12 cellular contexts compared by ENCODE assay signal in genomic region chr20:41694796-41695195, GRCh38.
A peak's percentile ranks its signal among the peaks of the same experiment; 100 is the strongest.
DNase-seq lines count a peak whose midpoint lies in the region; ATAC-seq and TF ChIP-seq lines count a peak whose summit lies in the region.
"Had no signal": no experiment of that assay in that cellular context is flagged by ENCODE, and none has a peak within 500 bp of the region (broad histone marks: within the 10 kb centered on the region; RNA-seq: fewer than 3 reads in every experiment).

No MANE protein-coding gene starts in this region.

- H3K4me1 ChIP-seq in Karpas-422 (ENCODE audit: low read length) (peaks cover 18% of the 10 kb centered on the region), gastrocnemius medialis (peaks cover 10 to 15% of the 10 kb centered on the region in 2 donors), ovary (ENCODE audit: insufficient read depth) (no peaks in the 10 kb centered on the region)

- peaks cover 10% of the 10 kb centered on the region for H3K36me3 Mint-ChIP-seq in activated T-cell treated with anti-CD3 and anti-CD28 coated beads, Interleukin-2, amount 50 U/mL, for 24 hours (ENCODE audit: low read depth)
- peaks cover 4% of the 10 kb centered on the region in 2 donors for H3K36me3 Mint-ChIP-seq in activated T-cell treated with anti-CD3 and anti-CD28 coated beads, Interleukin-2, amount 50 U/mL, for 72 hours (ENCODE audit: insufficient read depth in 2 of 2)
- H3K36me3 Mint-ChIP-seq in activated T-helper 17 cell treated with anti-CD3 and anti-CD28 coated beads, Interleukin-2, amount 50 U/mL, for 72 hours (ENCODE audit: low read depth): no peaks in the 10 kb centered on the region
- peaks cover 3% of the 10 kb centered on the region for H3K36me3 Mint-ChIP-seq in activated T-helper 2 cell treated with anti-CD3 and anti-CD28 coated beads, Interferon-gamma antibody, Interleukin-2, Interleukin-4, amounts not matched to agents 10 μg/mL and 5 μg/mL and 100 μg/mL, durations not matched to agents 14 hours and 24 hours and 36 hours (ENCODE audit: low read depth)
- H3K36me3 Mint-ChIP-seq: mesothelial cell of epicardium had no signal

- no peak for TF ChIP-seq CTCF in gastrocnemius medialis (IDR thresholded peaks at IDR 0.05 in 4 of 5, conservative IDR thresholded peaks at IDR 0.05 in 1 of 5)
- TF ChIP-seq CTCF in ovary (IDR thresholded peaks at IDR 0.05): no peak

- H3K36me3 ChIP-seq in Karpas-422 (ENCODE audit: insufficient read depth, low read length) (no peaks in the 10 kb centered on the region), gastrocnemius medialis (no peaks in the 10 kb centered on the region), ovary (no peaks in the 10 kb centered on the region)

- peaks cover 17% of the 10 kb centered on the region for H3K4me1 Mint-ChIP-seq in activated T-cell treated with anti-CD3 and anti-CD28 coated beads, Interleukin-2, amount 50 U/mL, for 24 hours (ENCODE audit: low read depth)
- H3K4me1 Mint-ChIP-seq in activated T-cell treated with anti-CD3 and anti-CD28 coated beads, Interleukin-2, amount 50 U/mL, for 72 hours (ENCODE audit: low read depth): peaks cover 13% of the 10 kb centered on the region
- peaks cover 11% of the 10 kb centered on the region for H3K4me1 Mint-ChIP-seq in activated T-helper 17 cell treated with anti-CD3 and anti-CD28 coated beads, Interleukin-2, amount 50 U/mL, for 72 hours
- H3K4me1 Mint-ChIP-seq in activated T-helper 2 cell treated with anti-CD3 and anti-CD28 coated beads, Interferon-gamma antibody, Interleukin-2, Interleukin-4, amounts not matched to agents 10 μg/mL and 5 μg/mL and 100 μg/mL, durations not matched to agents 14 hours and 24 hours and 36 hours (ENCODE audit: low read depth): peaks cover 18% of the 10 kb centered on the region

- H3K79me2 ChIP-seq in Karpas-422 (ENCODE audit: low read length): no peaks in the 10 kb centered on the region

- ATAC-seq in activated T-cell treated with anti-CD3 and anti-CD28 coated beads, Interleukin-2, amount 50 U/mL, for 72 hours (replicated peaks in 1 of 2): no peak
- ATAC-seq in activated T-helper 17 cell treated with anti-CD3 and anti-CD28 coated beads, Interleukin-2, amount 50 U/mL, for 72 hours (replicated peaks): no peak
- ATAC-seq in gastrocnemius medialis: no peak

- H4K20me1 ChIP-seq in Karpas-422 (ENCODE audit: insufficient read depth, low read depth, low read length): no peaks in the 10 kb centered on the region

- no peaks in the 10 kb centered on the region for H3K9me2 ChIP-seq in Karpas-422 (replicated peaks; ENCODE audit: insufficient read depth, low read length)

- H3K4me3 ChIP-seq in Karpas-422 (ENCODE audit: low read length): peak overlapping the region; percentile 88
- H3K4me3 ChIP-seq in gastrocnemius medialis: peak overlapping the region in 1 of 4 donors; percentile 77
- H3K4me3 ChIP-seq in ovary: no peak overlapping the region

- no peak for TF ChIP-seq POLR2A in gastrocnemius medialis (IDR thresholded peaks at IDR 0.05)
- no peak for TF ChIP-seq POLR2A in ovary (IDR thresholded peaks at IDR 0.05)

- H3K9ac ChIP-seq in Karpas-422 (ENCODE audit: low read length): peak overlapping the region; percentile 88

- H3K27ac ChIP-seq in Karpas-422 (ENCODE audit: low read length): no peak overlapping the region
- H3K27ac ChIP-seq in gastrocnemius medialis: peak overlapping the region; percentile 83 to 97 (median 91)
- H3K27ac ChIP-seq in ovary: no peak overlapping the region

- intact Hi-C loops in gastrocnemius medialis (cut with DNase I; ENCODE audit: low total_unique reads): loop anchor here (5.0 to 10.0 kb wide), 5 partner anchors 182 to 670 kb away; partner anchors contain the start of genes TOP1 and ZHX3
- intact Hi-C loops in ovary (cut with DNase I): loop anchor here in 1 of 4 donors (10.0 kb wide), 1 partner anchor 340 kb away; no protein-coding TSS in a partner anchor
- intact Hi-C loops in activated T-helper 2 cell treated with anti-CD3 and anti-CD28 coated beads, Interferon-gamma antibody, Interleukin-2, Interleukin-4, amounts not matched to agents 10 μg/mL and 5 μg/mL and 100 μg/mL, durations not matched to agents 14 hours and 24 hours and 36 hours (cut with micrococcal nuclease): loop anchor here (10.0 kb wide), 1 partner anchor 560 kb away; the partner anchor contains the start of gene PLCG1

- peak overlapping the region; percentile 78 for H3K4me2 ChIP-seq in Karpas-422 (ENCODE audit: low read depth, low read length, poor library complexity, severe bottlenecking)

- in situ Hi-C loops in gastrocnemius medialis (cut with MboI; ENCODE audit: low sequenced_read_pairs in 4 of 4): loop anchor here in 1 of 4 donors (10.0 kb wide), 1 partner anchor 350 kb away; the partner anchor contains the start of gene LPIN3

- H3K27me3 Mint-ChIP-seq in activated T-cell treated with anti-CD3 and anti-CD28 coated beads, Interleukin-2, amount 50 U/mL, for 24 hours: peaks cover 3% of the 10 kb centered on the region
- H3K27me3 Mint-ChIP-seq in activated T-cell treated with anti-CD3 and anti-CD28 coated beads, Interleukin-2, amount 50 U/mL, for 72 hours (ENCODE audit: low read depth): no peaks in the 10 kb centered on the region
- H3K27me3 Mint-ChIP-seq in activated T-helper 17 cell treated with anti-CD3 and anti-CD28 coated beads, Interleukin-2, amount 50 U/mL, for 72 hours: peaks cover 3% of the 10 kb centered on the region
- H3K27me3 Mint-ChIP-seq in activated T-helper 2 cell treated with anti-CD3 and anti-CD28 coated beads, Interferon-gamma antibody, Interleukin-2, Interleukin-4, amounts not matched to agents 10 μg/mL and 5 μg/mL and 100 μg/mL, durations not matched to agents 14 hours and 24 hours and 36 hours (ENCODE audit: low read depth): peaks cover 5% of the 10 kb centered on the region

- no peak for TF ChIP-seq EP300 in ovary (IDR thresholded peaks at IDR 0.05)

- no peaks in the 10 kb centered on the region for H3K9me3 ChIP-seq in Karpas-422 (ENCODE audit: low read length)
- no peaks in the 10 kb centered on the region for H3K9me3 ChIP-seq in gastrocnemius medialis
- no peaks in the 10 kb centered on the region for H3K9me3 ChIP-seq in ovary

- H3K27me3 ChIP-seq in Karpas-422 (ENCODE audit: low read length) (no peaks in the 10 kb centered on the region), gastrocnemius medialis (no peaks in the 10 kb centered on the region), ovary (no peaks in the 10 kb centered on the region)

- 89 to 95% (median 94%) methylated on average over 2 of the region's 2 CpGs for WGBS in ovary, 3 donors

- H2AFZ ChIP-seq in Karpas-422 (ENCODE audit: low read length): peak overlapping the region; percentile 21; the same call in 1 of the 2 replicates

- DNase-seq in activated T-cell treated with anti-CD3 and anti-CD28 coated beads, Interleukin-2, amount 50 U/mL, for 24 hours: no peak
- DNase-seq in activated T-cell treated with anti-CD3 and anti-CD28 coated beads, Interleukin-2, amount 50 U/mL, for 72 hours: no peak
- DNase-seq in Karpas-422: no peak
- no peak for DNase-seq in gastrocnemius medialis
- no peak for DNase-seq in NCI-H1105 (lab: John Stamatoyannopoulos, UW)
- DNase-seq in ovary: no peak
- DNase-seq in activated T-helper 2 cell treated with anti-CD3 and anti-CD28 coated beads, Interferon-gamma antibody, Interleukin-2, Interleukin-4, amounts not matched to agents 10 μg/mL and 5 μg/mL and 100 μg/mL, durations not matched to agents 14 hours and 24 hours and 36 hours (ENCODE audit: low spot score): no peak
- DNase-seq: effector CD4-positive, alpha-beta T cell; NCI-H748 treated with DMSO at 0.1 percent for 48 hours had no signal

- no peaks in the 10 kb centered on the region for H3K9me3 Mint-ChIP-seq in activated T-cell treated with anti-CD3 and anti-CD28 coated beads, Interleukin-2, amount 50 U/mL, for 24 hours
- H3K9me3 Mint-ChIP-seq in activated T-cell treated with anti-CD3 and anti-CD28 coated beads, Interleukin-2, amount 50 U/mL, for 72 hours: no peaks in the 10 kb centered on the region
- peaks cover 3% of the 10 kb centered on the region for H3K9me3 Mint-ChIP-seq in activated T-helper 17 cell treated with anti-CD3 and anti-CD28 coated beads, Interleukin-2, amount 50 U/mL, for 72 hours
- H3K9me3 Mint-ChIP-seq in activated T-helper 2 cell treated with anti-CD3 and anti-CD28 coated beads, Interferon-gamma antibody, Interleukin-2, Interleukin-4, amounts not matched to agents 10 μg/mL and 5 μg/mL and 100 μg/mL, durations not matched to agents 14 hours and 24 hours and 36 hours: no peaks in the 10 kb centered on the region
- H3K9me3 Mint-ChIP-seq: activated T-helper 1 cell treated with anti-CD3 and anti-CD28 coated beads, Interleukin-12 subunit alpha, Interleukin-12 subunit beta, Interleukin-2, Interleukin-4 antibody, amounts not matched to agents 30 ng/mL and 10 ng/mL and 1 ng/mL, durations not matched to agents 14 hours and 24 hours and 36 hours; mesothelial cell of epicardium had no signal

- H3K27ac Mint-ChIP-seq in activated T-cell treated with anti-CD3 and anti-CD28 coated beads, Interleukin-2, amount 50 U/mL, for 24 hours: peak overlapping the region; percentile 45
- H3K27ac Mint-ChIP-seq in activated T-cell treated with anti-CD3 and anti-CD28 coated beads, Interleukin-2, amount 50 U/mL, for 72 hours: no peak overlapping the region
- H3K27ac Mint-ChIP-seq in activated T-helper 17 cell treated with anti-CD3 and anti-CD28 coated beads, Interleukin-2, amount 50 U/mL, for 72 hours: peak overlapping the region; percentile 2
- H3K27ac Mint-ChIP-seq in activated T-helper 2 cell treated with anti-CD3 and anti-CD28 coated beads, Interferon-gamma antibody, Interleukin-2, Interleukin-4, amounts not matched to agents 10 μg/mL and 5 μg/mL and 100 μg/mL, durations not matched to agents 14 hours and 24 hours and 36 hours: no peak overlapping the region
- H3K27ac Mint-ChIP-seq: mesothelial cell of epicardium had no signal

- peak overlapping the region; percentile 64 for H3K4me3 Mint-ChIP-seq in activated T-cell treated with anti-CD3 and anti-CD28 coated beads, Interleukin-2, amount 50 U/mL, for 24 hours
- H3K4me3 Mint-ChIP-seq in activated T-cell treated with anti-CD3 and anti-CD28 coated beads, Interleukin-2, amount 50 U/mL, for 72 hours: peak overlapping the region in 1 of 2 donors; percentile 72
- peak overlapping the region; percentile 97 for H3K4me3 Mint-ChIP-seq in activated T-helper 17 cell treated with anti-CD3 and anti-CD28 coated beads, Interleukin-2, amount 50 U/mL, for 72 hours
- no peak overlapping the region for H3K4me3 Mint-ChIP-seq in activated T-helper 2 cell treated with anti-CD3 and anti-CD28 coated beads, Interferon-gamma antibody, Interleukin-2, Interleukin-4, amounts not matched to agents 10 μg/mL and 5 μg/mL and 100 μg/mL, durations not matched to agents 14 hours and 24 hours and 36 hours (ENCODE audit: low read depth)

Comparison
In these comparisons a context has a peak if more than half of its experiments do, and no peak if none do; other contexts are left out.
1. H3K27ac Mint-ChIP-seq: peak in activated T-cell treated with anti-CD3 and anti-CD28 coated beads, Interleukin-2, amount 50 U/mL, for 24 hours (single experiment) and activated T-helper 17 cell treated with anti-CD3 and anti-CD28 coated beads, Interleukin-2, amount 50 U/mL, for 72 hours (single experiment); none in activated T-cell treated with anti-CD3 and anti-CD28 coated beads, Interleukin-2, amount 50 U/mL, for 72 hours (single experiment) and activated T-helper 2 cell treated with anti-CD3 and anti-CD28 coated beads, Interferon-gamma antibody, Interleukin-2, Interleukin-4, amounts not matched to agents 10 μg/mL and 5 μg/mL and 100 μg/mL, durations not matched to agents 14 hours and 24 hours and 36 hours (single experiment).
2. H3K27ac ChIP-seq: peak in gastrocnemius medialis (4 of 4); none in Karpas-422 (single experiment) and ovary (0 of 2).